16 cellular contexts compared by ENCODE assay signal in the genomic region with DNA sequence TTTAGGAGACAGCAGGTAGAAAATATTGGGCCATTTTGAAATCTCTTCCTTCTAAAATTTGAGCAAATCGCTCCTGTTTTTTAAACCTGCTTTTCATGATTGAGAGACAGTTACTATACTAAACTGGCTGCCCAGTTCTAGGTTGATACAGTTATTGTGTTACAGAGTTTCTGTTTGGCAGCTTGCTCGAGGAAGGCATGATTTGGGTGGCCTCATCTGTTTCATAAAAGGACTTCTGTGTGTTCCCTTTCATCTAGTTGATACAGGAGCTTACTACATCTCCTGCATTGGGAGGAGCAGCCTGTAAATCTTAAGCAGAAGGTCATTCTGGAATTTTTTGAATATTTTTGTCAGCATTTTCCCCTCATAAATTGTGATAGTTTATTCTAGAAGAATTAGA.
"Had no signal": no experiment of that assay in that cellular context is flagged by ENCODE, and none has a peak within 500 bp of the region (broad histone marks: within the 10 kb centered on the region; RNA-seq: fewer than 3 reads in every experiment).

No MANE protein-coding gene starts in this region.

- H3K9me3 Mint-ChIP-seq: activated naive CD4-positive, alpha-beta T cell treated with anti-CD3 and anti-CD28 coated beads, Interleukin-2, amount 50 U/mL, for 72 hours; central memory CD8-positive, alpha-beta T cell; naive B cell had no signal

- H3K27me3 Mint-ChIP-seq: central memory CD8-positive, alpha-beta T cell; naive B cell had no signal

- DNase-seq: activated CD4-positive, alpha-beta T cell treated with anti-CD3 and anti-CD28 coated beads, Interleukin-2, amount 50 U/mL, for 1 hour; activated CD4-positive, CD25-positive, alpha-beta regulatory T cell; activated gamma-delta T cell; amygdala; body of pancreas; foreskin melanocyte; head of caudate nucleus; naive B cell; stimulated activated CD4-positive, alpha-beta T cell treated with anti-CD3 and anti-CD28 coated beads, Interleukin-15, amount 100 ng/mL, for 24 hours; stimulated activated CD4-positive, alpha-beta T cell treated with anti-CD3 and anti-CD28 coated beads, Interleukin-4, amount 100 ng/mL, for 1 hour; stimulated activated naive CD4-positive, alpha-beta T cell; substantia nigra; T-helper 2 cell; transverse colon had no signal

- H3K4me3 Mint-ChIP-seq: central memory CD8-positive, alpha-beta T cell; naive B cell had no signal

- ATAC-seq: activated naive CD4-positive, alpha-beta T cell treated with anti-CD3 and anti-CD28 coated beads, Interleukin-2, amount 50 U/mL, for 72 hours; body of pancreas had no signal

- H3K27ac Mint-ChIP-seq: activated naive CD4-positive, alpha-beta T cell treated with anti-CD3 and anti-CD28 coated beads, Interleukin-2, amount 50 U/mL, for 72 hours had no signal
